ENCODE assay signal across 11 cellular contexts in genomic region chr1:185741551-185741950, GRCh38. TPM values are rescaled to one million over a fixed set of nuclear protein-coding genes. Genes with fewer than 3 reads are reported as not detected.
"Had no signal": no experiment of that assay in that cellular context is flagged by ENCODE, and none has a peak within 500 bp of the region (broad histone marks: within the 10 kb centered on the region; RNA-seq: fewer than 3 reads in every experiment).

No MANE protein-coding gene starts in this region.

- DNase-seq: activated CD4-positive, alpha-beta T cell treated with anti-CD3 and anti-CD28 coated beads, Interleukin-2, amount 10 ng/mL, durations not matched to agents 24 days and 14 days; activated effector memory CD4-positive, alpha-beta T cell treated with Interleukin-2 at 50 U/mL for 16 hours; immature natural killer cell; left colon; mammary epithelial cell; natural killer cell; posterior cingulate gyrus; T-helper 9 cell; trophoblast cell; WERI-Rb-1 had no signal

- H3K27ac ChIP-seq: WERI-Rb-1 had no signal

- H3K36me3 ChIP-seq: WERI-Rb-1 had no signal

- H3K4me3 ChIP-seq: smooth muscle cell had no signal

- H3K4me2 ChIP-seq: smooth muscle cell had no signal

- ATAC-seq: left colon, natural killer cell had no signal

RNA-seq across cellular contexts. Expression of gene HMCN1, which starts 7.4 kb away (rescaled TPM):
- total RNA-seq: activated CD4-positive, alpha-beta T cell treated with anti-CD3 and anti-CD28 coated beads, Interleukin-2, amount 10 ng/mL, durations not matched to agents 24 days and 14 days had no signal
